ENCODE assay signal across 11 cellular contexts in genomic region chr12:121782616-121782966, GRCh38. TPM values are rescaled to one million over a fixed set of nuclear protein-coding genes. Genes with fewer than 3 reads are reported as not detected.
A peak's percentile ranks its signal among the peaks of the same experiment; 100 is the strongest.
DNase-seq lines count a peak whose midpoint lies in the region; ATAC-seq and TF ChIP-seq lines count a peak whose summit lies in the region.
"Had no signal": no experiment of that assay in that cellular context is flagged by ENCODE, and none has a peak within 500 bp of the region (broad histone marks: within the 10 kb centered on the region; RNA-seq: fewer than 3 reads in every experiment).

No MANE protein-coding gene starts in this region.

- no peaks in the 10 kb centered on the region for H3K9me3 ChIP-seq in T-helper 17 cell (ENCODE audit: control insufficient read depth, low read length, poor library complexity, severe bottlenecking)
- H3K9me3 ChIP-seq in upper lobe of right lung: no peaks in the 10 kb centered on the region
- H3K9me3 ChIP-seq in suprapubic skin: no peaks in the 10 kb centered on the region

- CTCF ChIA-PET in activated naive CD4-positive, alpha-beta T cell treated with anti-CD3 and anti-CD28 coated beads, Interleukin-2, amount 10 ng/mL, durations not matched to agents 7 days and 5 days (lab: Charles Lee): interaction anchor here (1.1 to 14.1 kb wide), 3 partner anchors 9 to 105 kb away, joined by 3 to 300 read pairs (median 5); partner anchors contain the start of gene RHOF

- H3K4me3 ChIP-seq in upper lobe of right lung: no peak overlapping the region
- no peak overlapping the region for H3K4me3 ChIP-seq in suprapubic skin

- TF ChIP-seq CTCF in upper lobe of right lung (IDR thresholded peaks at IDR 0.05) (no peak), suprapubic skin (IDR thresholded peaks at IDR 0.05) (no peak)

- peaks cover 54% of the 10 kb centered on the region for H3K36me3 Mint-ChIP-seq in activated naive CD4-positive, alpha-beta T cell treated with anti-CD3 and anti-CD28 coated beads, Interleukin-2, amount 10 ng/mL, durations not matched to agents 7 days and 5 days
- H3K36me3 Mint-ChIP-seq in T-helper 17 cell (ENCODE audit: low read depth): peaks cover 4% of the 10 kb centered on the region
- peaks cover 11% of the 10 kb centered on the region for H3K36me3 Mint-ChIP-seq in memory B cell

- peak overlapping the region; percentile 6 for H3K27ac ChIP-seq in upper lobe of right lung
- H3K27ac ChIP-seq in substantia nigra (ENCODE audit: low read depth, low read length, poor library complexity, severe bottlenecking): no peak overlapping the region
- H3K27ac ChIP-seq in suprapubic skin: no peak overlapping the region

- H3K36me3 ChIP-seq in upper lobe of right lung (no peaks in the 10 kb centered on the region), suprapubic skin (peaks cover 9% of the 10 kb centered on the region)

- H3K4me3 Mint-ChIP-seq in activated naive CD4-positive, alpha-beta T cell treated with anti-CD3 and anti-CD28 coated beads, Interleukin-2, amount 10 ng/mL, durations not matched to agents 7 days and 5 days: peak overlapping the region; percentile 58
- H3K4me3 Mint-ChIP-seq in T-helper 17 cell: peak overlapping the region; percentile 87
- H3K4me3 Mint-ChIP-seq in memory B cell: peak overlapping the region; percentile 86

- 100% methylated on average over 2 of the region's 2 CpGs for WGBS in suprapubic skin

- TF ChIP-seq EP300 in suprapubic skin (IDR thresholded peaks at IDR 0.05): no peak

- H3K4me1 ChIP-seq in upper lobe of right lung (peaks cover 24% of the 10 kb centered on the region), suprapubic skin (peaks cover 23% of the 10 kb centered on the region)

- TF ChIP-seq POLR2A in suprapubic skin (IDR thresholded peaks at IDR 0.05): no peak

- H3K4me1 Mint-ChIP-seq in activated naive CD4-positive, alpha-beta T cell treated with anti-CD3 and anti-CD28 coated beads, Interleukin-2, amount 10 ng/mL, durations not matched to agents 7 days and 5 days: peaks cover 66% of the 10 kb centered on the region
- H3K4me1 Mint-ChIP-seq in T-helper 17 cell (peaks cover 50% of the 10 kb centered on the region), memory B cell (peaks cover 40% of the 10 kb centered on the region)

- no peaks in the 10 kb centered on the region for H3K27me3 ChIP-seq in upper lobe of right lung
- no peaks in the 10 kb centered on the region for H3K27me3 ChIP-seq in suprapubic skin

- no peaks in the 10 kb centered on the region for H3K27me3 Mint-ChIP-seq in activated naive CD4-positive, alpha-beta T cell treated with anti-CD3 and anti-CD28 coated beads, Interleukin-2, amount 10 ng/mL, durations not matched to agents 7 days and 5 days
- H3K27me3 Mint-ChIP-seq in T-helper 17 cell (no peaks in the 10 kb centered on the region), memory B cell (no peaks in the 10 kb centered on the region)

- no peak for DNase-seq in activated naive CD4-positive, alpha-beta T cell treated with anti-CD3 and anti-CD28 coated beads, Interleukin-2, amount 10 ng/mL, durations not matched to agents 7 days and 5 days
- DNase-seq in activated naive CD4-positive, alpha-beta T cell treated with anti-CD3 and anti-CD28 coated beads, Interleukin-2, amount 50 U/mL, for 16 hours: no peak
- DNase-seq in T-helper 17 cell (no peak), memory B cell (ENCODE audit: low spot score in 2 of 2) (no peak), upper lobe of right lung (no peak), substantia nigra (lab: John Stamatoyannopoulos, UW) (no peak), suprapubic skin (ENCODE audit: low spot score in 2 of 2) (no peak), RKO (ENCODE audit: low spot score) (no peak)
- DNase-seq: AML-193, NCI-H774 had no signal

- ATAC-seq in T-helper 17 cell: no peak
- no peak for ATAC-seq in memory B cell (ENCODE audit: low read depth)
- no peak for ATAC-seq in upper lobe of right lung

- H3K27ac Mint-ChIP-seq in activated naive CD4-positive, alpha-beta T cell treated with anti-CD3 and anti-CD28 coated beads, Interleukin-2, amount 10 ng/mL, durations not matched to agents 7 days and 5 days: peak overlapping the region; percentile 90
- peak overlapping the region; percentile 100 for H3K27ac Mint-ChIP-seq in T-helper 17 cell
- peak overlapping the region; percentile 98 for H3K27ac Mint-ChIP-seq in memory B cell

- no peaks in the 10 kb centered on the region for H3K9me3 Mint-ChIP-seq in activated naive CD4-positive, alpha-beta T cell treated with anti-CD3 and anti-CD28 coated beads, Interleukin-2, amount 10 ng/mL, durations not matched to agents 7 days and 5 days
- H3K9me3 Mint-ChIP-seq in memory B cell: no peaks in the 10 kb centered on the region
- H3K9me3 Mint-ChIP-seq: nephron had no signal

- intact Hi-C loops in upper lobe of right lung (cut with DNase I): no loop called here

RNA-seq across cellular contexts. Expression of gene RHOF, which starts 10.9 kb away (rescaled TPM):
- 100 to 1,000 TPM; 121 to 122 TPM for total RNA-seq in T-helper 17 cell
- total RNA-seq in upper lobe of right lung: 41.0 TPM
- 10 to 100 TPM in 3 of 4 donors, 1 to 10 TPM in 1; 6.6 to 20.4 (median 17.5) TPM for total RNA-seq in suprapubic skin

RNA-seq across cellular contexts. Expression of gene SETD1B, which starts 21.2 kb away (rescaled TPM):
- 10 to 100 TPM; 54.5 to 64.1 TPM for total RNA-seq in T-helper 17 cell
- total RNA-seq in upper lobe of right lung: 18.4 TPM
- total RNA-seq in suprapubic skin: 10 to 100 TPM; 13.1 to 23.1 (median 19.5) TPM
